18 cellular contexts compared by ENCODE assay signal in the genomic region with DNA sequence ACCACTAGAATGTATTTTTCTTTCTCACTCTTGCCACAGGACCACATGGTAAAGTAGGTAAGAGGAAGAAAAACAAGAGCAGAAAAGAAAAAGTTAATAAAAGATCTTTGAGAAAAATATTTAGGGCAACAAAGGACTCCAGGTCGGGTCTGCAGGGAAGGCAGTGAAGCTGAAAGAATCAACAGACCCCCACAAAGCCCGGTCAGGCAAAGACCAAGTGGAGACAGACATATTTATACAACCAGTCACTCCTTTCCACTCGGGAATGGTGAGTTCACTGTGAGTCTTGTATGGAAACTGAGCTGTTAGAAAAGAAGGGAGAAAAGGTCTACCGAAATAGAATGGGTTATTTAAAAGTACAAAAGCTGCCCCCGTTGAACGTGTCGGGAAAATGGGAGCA. TPM values are rescaled to one million over a fixed set of nuclear protein-coding genes. Genes with fewer than 3 reads are reported as not detected.
DNase-seq lines count a peak whose midpoint lies in the region; ATAC-seq and TF ChIP-seq lines count a peak whose summit lies in the region.
"Had no signal": no experiment of that assay in that cellular context is flagged by ENCODE, and none has a peak within 500 bp of the region (broad histone marks: within the 10 kb centered on the region; RNA-seq: fewer than 3 reads in every experiment).

No MANE protein-coding gene starts in this region.

- peaks cover 10% of the 10 kb centered on the region for H3K9me3 Mint-ChIP-seq in T-helper 1 cell treated with Interleukin-12 subunit alpha and Interleukin-12 subunit beta and Interleukin-4 antibody, amounts not matched to agents 30 μg/mL and 1 μg/mL, for 36 hours
- peaks cover 0 to 3% (median 0%) of the 10 kb centered on the region in 8 donors for H3K9me3 Mint-ChIP-seq in CD4-positive, alpha-beta memory T cell
- peaks cover 2 to 7% of the 10 kb centered on the region in 2 donors for H3K9me3 Mint-ChIP-seq in effector memory CD8-positive, alpha-beta T cell
- H3K9me3 Mint-ChIP-seq in nephron progenitor cell: peaks cover 40% of the 10 kb centered on the region

- DNase-seq in T-helper 1 cell: no peak
- DNase-seq in CD4-positive, alpha-beta memory T cell: no peak
- DNase-seq in effector memory CD8-positive, alpha-beta T cell: no peak
- no peak for DNase-seq in nephron progenitor cell
- no peak for DNase-seq in sigmoid colon
- DNase-seq: activated T-cell treated with anti-CD3 and anti-CD28 coated beads, Interleukin-2, amount 50 U/mL, for 48 hours; DMS79 treated with DMSO at 0.1 percent for 48 hours; KBM-7; NCI-H526; psoas muscle; SJCRH30; stimulated activated CD4-positive, alpha-beta T cell treated with anti-CD3 and anti-CD28 coated beads, Interleukin-1b, Interleukin-23, amount 100 ng/mL, for 48 hours had no signal

- TF ChIP-seq CTCF in nephron progenitor cell (IDR thresholded peaks at IDR 0.05) (no peak), sigmoid colon (IDR thresholded peaks at IDR 0.05) (no peak)

- intact Hi-C loops in CD4-positive, alpha-beta memory T cell (cut with micrococcal nuclease): no loop called here
- intact Hi-C loops in sigmoid colon (cut with DNase I): no loop called here

- peak overlapping the region; percentile 17 for H3K27ac Mint-ChIP-seq in T-helper 1 cell treated with Interleukin-12 subunit alpha and Interleukin-12 subunit beta and Interleukin-4 antibody, amounts not matched to agents 30 μg/mL and 1 μg/mL, for 36 hours
- H3K27ac Mint-ChIP-seq in CD4-positive, alpha-beta memory T cell: peak overlapping the region; percentile 87 to 100 (median 99)
- peak overlapping the region; percentile 90 to 98 for H3K27ac Mint-ChIP-seq in effector memory CD8-positive, alpha-beta T cell
- peak overlapping the region; percentile 97 for H3K27ac Mint-ChIP-seq in nephron progenitor cell

- H3K27me3 Mint-ChIP-seq in T-helper 1 cell treated with Interleukin-12 subunit alpha and Interleukin-12 subunit beta and Interleukin-4 antibody, amounts not matched to agents 30 μg/mL and 1 μg/mL, for 36 hours (ENCODE audit: low read depth): no peaks in the 10 kb centered on the region
- H3K27me3 Mint-ChIP-seq in CD4-positive, alpha-beta memory T cell: no peaks in the 10 kb centered on the region
- H3K27me3 Mint-ChIP-seq in effector memory CD8-positive, alpha-beta T cell: no peaks in the 10 kb centered on the region
- peaks cover 3% of the 10 kb centered on the region for H3K27me3 Mint-ChIP-seq in nephron progenitor cell (ENCODE audit: low read depth, poor library complexity)

- ATAC-seq in effector memory CD8-positive, alpha-beta T cell (replicated peaks): no peak
- ATAC-seq in GM19395 (IDR thresholded peaks at IDR 0.05; ENCODE audit: unreplicated experiment): no peak
- ATAC-seq in HG03460 (IDR thresholded peaks at IDR 0.05; ENCODE audit: unreplicated experiment): no peak
- ATAC-seq: psoas muscle had no signal

- TF ChIP-seq EP300 in sigmoid colon (IDR thresholded peaks at IDR 0.05): no peak

- 75 to 79% methylated on average over 7 of the region's 7 CpGs for WGBS in sigmoid colon, 2 donors

- peaks cover 33% of the 10 kb centered on the region for H3K4me1 Mint-ChIP-seq in T-helper 1 cell treated with Interleukin-12 subunit alpha and Interleukin-12 subunit beta and Interleukin-4 antibody, amounts not matched to agents 30 μg/mL and 1 μg/mL, for 36 hours (ENCODE audit: low read depth)
- peaks cover 26 to 48% (median 33%) of the 10 kb centered on the region in 4 donors for H3K4me1 Mint-ChIP-seq in CD4-positive, alpha-beta memory T cell
- peaks cover 22 to 26% of the 10 kb centered on the region in 2 donors for H3K4me1 Mint-ChIP-seq in effector memory CD8-positive, alpha-beta T cell (ENCODE audit: low read depth in 2 of 2)
- H3K4me1 Mint-ChIP-seq in nephron progenitor cell: peaks cover 37% of the 10 kb centered on the region

- H3K36me3 Mint-ChIP-seq in T-helper 1 cell treated with Interleukin-12 subunit alpha and Interleukin-12 subunit beta and Interleukin-4 antibody, amounts not matched to agents 30 μg/mL and 1 μg/mL, for 36 hours (ENCODE audit: low read depth): peaks cover 44% of the 10 kb centered on the region
- H3K36me3 Mint-ChIP-seq in CD4-positive, alpha-beta memory T cell: peaks cover 28 to 54% of the 10 kb centered on the region in 2 donors
- peaks cover 7% of the 10 kb centered on the region for H3K36me3 Mint-ChIP-seq in effector memory CD8-positive, alpha-beta T cell (ENCODE audit: insufficient read depth)
- H3K36me3 Mint-ChIP-seq in nephron progenitor cell (ENCODE audit: low read depth): peaks cover 83% of the 10 kb centered on the region

- no peaks in the 10 kb centered on the region for H3K36me3 ChIP-seq in CD4-positive, alpha-beta memory T cell (ENCODE audit: insufficient read depth, low read length)
- H3K36me3 ChIP-seq in sigmoid colon: no peaks in the 10 kb centered on the region
- H3K36me3 ChIP-seq: breast epithelium, SJCRH30 had no signal

- CTCF ChIA-PET in CD4-positive, alpha-beta memory T cell (lab: Charles Lee; ENCODE audit: partially characterized antibody): interaction anchor here (0.7 to 1.4 kb wide), 3 partner anchors 10 to 28 kb away, joined by 3 to 5 read pairs (median 3); a partner anchor contains a TSS

- H3K4me3 ChIP-seq in CD4-positive, alpha-beta memory T cell (ENCODE audit: low read length in 2 of 2): no peak overlapping the region
- H3K4me3 ChIP-seq in sigmoid colon: no peak overlapping the region
- H3K4me3 ChIP-seq: breast epithelium, psoas muscle, SJCRH30, skin epidermis had no signal

- no peak for TF ChIP-seq POLR2A in sigmoid colon (IDR thresholded peaks at IDR 0.05)

- peaks cover 28% of the 10 kb centered on the region for H3K4me1 ChIP-seq in CD4-positive, alpha-beta memory T cell (ENCODE audit: insufficient read depth, low read length)
- H3K4me1 ChIP-seq in sigmoid colon: peaks cover 0 to 12% (median 9%) of the 10 kb centered on the region in 4 donors
- H3K4me1 ChIP-seq: breast epithelium, SJCRH30 had no signal

- POLR2A ChIA-PET in CD4-positive, alpha-beta memory T cell (lab: Charles Lee; ENCODE audit: partially characterized antibody): interaction anchor here (4.0 kb wide), 1 partner anchor 28 kb away, joined by 19 read pairs; a partner anchor contains a TSS

- no peaks in the 10 kb centered on the region for H3K9me3 ChIP-seq in CD4-positive, alpha-beta memory T cell (ENCODE audit: control insufficient read depth in 1 of 2, low read length in 2 of 2)
- H3K9me3 ChIP-seq in sigmoid colon: no peaks in the 10 kb centered on the region
- H3K9me3 ChIP-seq: breast epithelium, psoas muscle, SJCRH30 had no signal

- H3K4me3 Mint-ChIP-seq in T-helper 1 cell treated with Interleukin-12 subunit alpha and Interleukin-12 subunit beta and Interleukin-4 antibody, amounts not matched to agents 30 μg/mL and 1 μg/mL, for 36 hours: no peak overlapping the region
- H3K4me3 Mint-ChIP-seq in CD4-positive, alpha-beta memory T cell: no peak overlapping the region
- H3K4me3 Mint-ChIP-seq in effector memory CD8-positive, alpha-beta T cell: no peak overlapping the region
- H3K4me3 Mint-ChIP-seq in nephron progenitor cell: peak overlapping the region; percentile 61

- peak overlapping the region; percentile 76 for H3K27ac ChIP-seq in CD4-positive, alpha-beta memory T cell (ENCODE audit: low read depth, low read length)
- no peak overlapping the region for H3K27ac ChIP-seq in sigmoid colon
- H3K27ac ChIP-seq: 22Rv1, breast epithelium, psoas muscle, SJCRH30 had no signal

- H3K27me3 ChIP-seq in CD4-positive, alpha-beta memory T cell (ENCODE audit: insufficient read depth, low read length): no peaks in the 10 kb centered on the region
- H3K27me3 ChIP-seq in sigmoid colon: no peaks in the 10 kb centered on the region
- H3K27me3 ChIP-seq: breast epithelium, SJCRH30 had no signal

RNA-seq across cellular contexts. Expression of a gene that starts 28.0 kb away (rescaled TPM):
- total RNA-seq in CD4-positive, alpha-beta memory T cell: 10 to 100 TPM; 53.6 to 54.7 TPM
- polyA plus RNA-seq in CD4-positive, alpha-beta memory T cell: 100 to 1,000 TPM; 136 to 186 TPM
- total RNA-seq in sigmoid colon: 10 to 100 TPM; 50.3 to 94.7 (median 74.6) TPM
- 10 to 100 TPM; 46.2 to 75.8 (median 48.5) TPM for polyA plus RNA-seq in sigmoid colon

Comparison
In these comparisons a context has a peak if more than half of its experiments do, and no peak if none do; other contexts are left out.
1. H3K27ac Mint-ChIP-seq: peak in every context shown above with its lines; median percentile 99 in CD4-positive, alpha-beta memory T cell; 97 in nephron progenitor cell; 94 in effector memory CD8-positive, alpha-beta T cell; 17 in T-helper 1 cell treated with Interleukin-12 subunit alpha and Interleukin-12 subunit beta and Interleukin-4 antibody, amounts not matched to agents 30 μg/mL and 1 μg/mL, for 36 hours.